Comparison of ENCODE assay signal across 10 cellular contexts in the genomic region with DNA sequence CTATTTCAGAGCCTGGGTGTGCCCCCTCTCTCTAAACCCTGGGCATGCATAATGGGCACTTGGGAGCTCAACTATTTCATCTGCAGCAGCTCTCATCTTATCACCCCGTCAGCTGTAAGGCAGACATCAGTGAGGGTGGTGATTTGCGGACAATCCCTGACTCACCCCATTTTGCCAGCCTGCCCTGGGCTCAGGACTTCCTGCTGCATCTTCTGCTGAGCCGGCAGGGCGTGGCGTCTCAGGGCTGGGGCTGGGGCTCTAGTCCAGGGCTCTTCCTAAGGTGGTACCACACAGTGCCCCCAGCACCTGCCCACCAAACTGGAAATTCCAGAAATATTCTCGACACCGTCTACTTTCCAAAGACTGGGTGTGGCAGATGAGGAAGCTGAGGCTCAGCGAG. TPM values are rescaled to one million over a fixed set of nuclear protein-coding genes. Genes with fewer than 3 reads are reported as not detected.
A peak's percentile ranks its signal among the peaks of the same experiment; 100 is the strongest.
DNase-seq lines count a peak whose midpoint lies in the region; ATAC-seq and TF ChIP-seq lines count a peak whose summit lies in the region.
"Had no signal": no experiment of that assay in that cellular context is flagged by ENCODE, and none has a peak within 500 bp of the region (broad histone marks: within the 10 kb centered on the region; RNA-seq: fewer than 3 reads in every experiment).

No MANE protein-coding gene starts in this region.

- peaks cover 0 to 24% of the 10 kb centered on the region in 2 donors for H3K4me1 ChIP-seq in right atrium auricular region
- H3K4me1 ChIP-seq in left lung, result peaks cover 0 to 85% of the 10 kb centered on the region in 2 donors
- H3K4me1 ChIP-seq: SJSA1 had no signal

- H3K36me3 Mint-ChIP-seq in activated T-helper 1 cell treated with anti-CD3 and anti-CD28 coated beads, Interleukin-12 subunit alpha, Interleukin-12 subunit beta, Interleukin-2, Interleukin-4 antibody, amounts not matched to agents 30 ng/mL and 10 ng/mL and 1 ng/mL, durations not matched to agents 14 hours and 24 hours and 36 hours (ENCODE audit: low read depth), result peaks cover 23% of the 10 kb centered on the region

- no peaks in the 10 kb centered on the region for H3K27me3 ChIP-seq in right atrium auricular region
- no peaks in the 10 kb centered on the region for H3K27me3 ChIP-seq in left lung
- H3K27me3 ChIP-seq: SJSA1 had no signal

- DNase-seq in Right ventricle myocardium superior (peak; percentile 79), right atrium auricular region (ENCODE audit: low spot score) (no peak), left lung (peak; percentile 68 to 95), dermis blood vessel endothelial cell (no peak), COR-L47 (lab: John Stamatoyannopoulos, UW) (no peak), hypothalamus (lab: John Stamatoyannopoulos, UW) (no peak)
- DNase-seq in activated T-helper 1 cell treated with anti-CD3 and anti-CD28 coated beads, Interleukin-12 subunit alpha, Interleukin-12 subunit beta, Interleukin-2, Interleukin-4 antibody, amounts not matched to agents 30 ng/mL and 10 ng/mL and 1 ng/mL, durations not matched to agents 14 hours and 24 hours and 36 hours (ENCODE audit: low spot score), result no peak
- DNase-seq: substantia nigra had no signal

- H3K27ac ChIP-seq in right atrium auricular region, result no peak overlapping the region
- H3K27ac ChIP-seq in left lung, result peak overlapping the region in 1 of 2 donors; percentile 94
- H3K27ac ChIP-seq: SJSA1 had no signal

- H3K27me3 Mint-ChIP-seq in activated T-helper 1 cell treated with anti-CD3 and anti-CD28 coated beads, Interleukin-12 subunit alpha, Interleukin-12 subunit beta, Interleukin-2, Interleukin-4 antibody, amounts not matched to agents 30 ng/mL and 10 ng/mL and 1 ng/mL, durations not matched to agents 14 hours and 24 hours and 36 hours (ENCODE audit: insufficient read depth), result no peaks in the 10 kb centered on the region

- intact Hi-C loops in Right ventricle myocardium superior (cut with DNase I) (no loop called here), left lung (cut with DNase I) (no loop called here)
- intact Hi-C loops in activated T-helper 1 cell treated with anti-CD3 and anti-CD28 coated beads, Interleukin-12 subunit alpha, Interleukin-12 subunit beta, Interleukin-2, Interleukin-4 antibody, amounts not matched to agents 30 ng/mL and 10 ng/mL and 1 ng/mL, durations not matched to agents 14 hours and 24 hours and 36 hours (cut with micrococcal nuclease), result loop anchor here (2.0 kb wide), 1 partner anchor 17 kb away; no protein-coding TSS in a partner anchor

- ATAC-seq in Right ventricle myocardium superior (ENCODE audit: poor library complexity) (peak; percentile 51), left lung (peak; percentile 45), HG03108 (IDR thresholded peaks at IDR 0.05; ENCODE audit: unreplicated experiment) (no peak)

- peaks cover 81% of the 10 kb centered on the region for H3K4me1 Mint-ChIP-seq in activated T-helper 1 cell treated with anti-CD3 and anti-CD28 coated beads, Interleukin-12 subunit alpha, Interleukin-12 subunit beta, Interleukin-2, Interleukin-4 antibody, amounts not matched to agents 30 ng/mL and 10 ng/mL and 1 ng/mL, durations not matched to agents 14 hours and 24 hours and 36 hours (ENCODE audit: low read depth)

- H3K4me3 Mint-ChIP-seq in activated T-helper 1 cell treated with anti-CD3 and anti-CD28 coated beads, Interleukin-12 subunit alpha, Interleukin-12 subunit beta, Interleukin-2, Interleukin-4 antibody, amounts not matched to agents 30 ng/mL and 10 ng/mL and 1 ng/mL, durations not matched to agents 14 hours and 24 hours and 36 hours, result peak overlapping the region; percentile 95

- H3K9me3 ChIP-seq in right atrium auricular region (no peaks in the 10 kb centered on the region), left lung (no peaks in the 10 kb centered on the region)
- H3K9me3 ChIP-seq: SJSA1 had no signal

- H3K36me3 ChIP-seq in right atrium auricular region, result no peaks in the 10 kb centered on the region
- H3K36me3 ChIP-seq in left lung, result no peaks in the 10 kb centered on the region
- H3K36me3 ChIP-seq: SJSA1 had no signal

- no peak for TF ChIP-seq CTCF in right atrium auricular region (IDR thresholded peaks at IDR 0.05)
- no peak for TF ChIP-seq CTCF in left lung (IDR thresholded peaks at IDR 0.05)

- H3K4me3 ChIP-seq in right atrium auricular region (no peak overlapping the region), left lung (no peak overlapping the region)
- H3K4me3 ChIP-seq: SJSA1 had no signal

- H3K27ac Mint-ChIP-seq in activated T-helper 1 cell treated with anti-CD3 and anti-CD28 coated beads, Interleukin-12 subunit alpha, Interleukin-12 subunit beta, Interleukin-2, Interleukin-4 antibody, amounts not matched to agents 30 ng/mL and 10 ng/mL and 1 ng/mL, durations not matched to agents 14 hours and 24 hours and 36 hours, result peak overlapping the region; percentile 89

- H3K9me3 Mint-ChIP-seq in activated T-helper 1 cell treated with anti-CD3 and anti-CD28 coated beads, Interleukin-12 subunit alpha, Interleukin-12 subunit beta, Interleukin-2, Interleukin-4 antibody, amounts not matched to agents 30 ng/mL and 10 ng/mL and 1 ng/mL, durations not matched to agents 14 hours and 24 hours and 36 hours, result no peaks in the 10 kb centered on the region

RNA-seq across cellular contexts. Expression of gene PSTPIP1, which starts 0.9 kb away (rescaled TPM):
- total RNA-seq in Right ventricle myocardium superior (5.0 TPM), right atrium auricular region (1 to 10 TPM; 1.9 to 2.3 TPM), left lung (10 to 100 TPM in 1 of 2 donors, 1 to 10 TPM in 1; 9.1 to 52.9 TPM), dermis blood vessel endothelial cell (0.23 and 0.51 TPM in 2 replicates)
- total RNA-seq in activated T-helper 1 cell treated with anti-CD3 and anti-CD28 coated beads, Interleukin-12 subunit alpha, Interleukin-12 subunit beta, Interleukin-2, Interleukin-4 antibody, amounts not matched to agents 30 ng/mL and 10 ng/mL and 1 ng/mL, durations not matched to agents 14 hours and 24 hours and 36 hours, result 218 and 226 TPM in 2 replicates
- total RNA-seq: SJSA1 had no signal

Comparison
In these comparisons a context has a peak if more than half of its experiments do, and no peak if none do; other contexts are left out.
1. DNase-seq: peak in Right ventricle myocardium superior (single experiment) and left lung (2 of 2); none in right atrium auricular region (single experiment), activated T-helper 1 cell treated with anti-CD3 and anti-CD28 coated beads, Interleukin-12 subunit alpha, Interleukin-12 subunit beta, Interleukin-2, Interleukin-4 antibody, amounts not matched to agents 30 ng/mL and 10 ng/mL and 1 ng/mL, durations not matched to agents 14 hours and 24 hours and 36 hours (single experiment), dermis blood vessel endothelial cell (single experiment), COR-L47 (single experiment) and hypothalamus (0 of 51).